1 cellular context compared by ENCODE assay signal in genomic region chr7:158523165-158523856, GRCh38.
A peak's percentile ranks its signal among the peaks of the same experiment; 100 is the strongest.
TF ChIP-seq lines count a peak whose summit lies in the region.

No MANE protein-coding gene starts in this region.

TF ChIP-seq in H1, 55 proteins besides CTCF, POLR2A, EP300 and RAD21:
- peak; percentile 82 for TF ChIP-seq SP1 (IDR thresholded peaks at IDR 0.05; ENCODE audit: low read depth, low read length)
